ENCODE assay signal across 1 cellular context in the genomic region with DNA sequence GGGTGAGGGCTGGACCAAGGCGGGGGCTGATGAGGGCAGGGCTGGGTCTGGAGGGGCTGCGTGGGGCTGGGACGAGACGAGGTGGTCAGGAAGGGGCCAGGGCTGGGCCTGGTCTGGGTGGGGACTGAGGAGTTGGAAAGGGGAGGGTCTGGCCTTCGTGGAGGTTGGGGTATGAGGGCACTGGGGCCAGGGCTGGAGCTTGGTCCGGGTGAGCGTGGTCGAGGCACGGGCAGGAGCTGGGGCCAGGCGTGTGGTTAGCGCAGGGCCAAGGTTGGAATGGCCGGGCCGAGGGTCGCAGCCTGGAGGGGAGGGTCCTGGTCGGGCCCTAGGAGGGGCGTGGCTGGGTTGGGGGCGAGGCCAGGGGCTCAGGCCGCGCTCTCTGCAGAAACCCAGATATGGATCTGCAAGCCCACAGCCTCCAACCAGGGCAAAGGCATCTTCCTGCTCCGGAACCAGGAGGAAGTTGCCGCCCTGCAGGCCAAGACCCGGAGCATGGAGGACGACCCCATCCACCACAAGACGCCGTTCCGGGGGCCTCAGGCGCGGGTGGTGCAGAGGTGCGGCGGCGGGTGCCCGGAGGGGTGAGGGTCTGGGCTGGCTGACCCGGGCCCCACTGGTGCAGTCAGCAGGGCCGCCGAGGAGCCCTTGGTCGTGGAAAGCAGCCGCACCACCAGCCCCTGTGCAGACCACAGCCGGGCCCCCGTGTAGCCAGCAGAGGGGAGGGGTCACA.
TF ChIP-seq lines count a peak whose summit lies in the region.

No MANE protein-coding gene starts in this region.

TF ChIP-seq in H1, 55 proteins besides CTCF, POLR2A, EP300 and RAD21:
- TF ChIP-seq ZNF274 (IDR thresholded peaks at IDR 0.05; ENCODE audit: borderline replicate concordance, extremely low read depth, low read length) (no peak), MAFK (IDR thresholded peaks at IDR 0.05; ENCODE audit: low read depth, low read length) (no peak), CREB1 (IDR thresholded peaks at IDR 0.05) (no peak), EZH2 (IDR thresholded peaks at IDR 0.05; ENCODE audit: low read depth, low read length, severe bottlenecking) (no peak), CEBPB (IDR thresholded peaks at IDR 0.05; ENCODE audit: low read depth, low read length) (no peak), GTF2F1 (IDR thresholded peaks at IDR 0.05; ENCODE audit: borderline replicate concordance, low read depth, low read length) (no peak)
- TF ChIP-seq, protein P1, sequence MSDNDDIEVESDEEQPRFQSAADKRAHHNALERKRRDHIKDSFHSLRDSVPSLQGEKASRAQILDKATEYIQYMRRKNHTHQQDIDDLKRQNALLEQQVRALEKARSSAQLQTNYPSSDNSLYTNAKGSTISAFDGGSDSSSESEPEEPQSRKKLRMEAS (IDR thresholded peaks at IDR 0.05): no peak
TF ChIP-seq in H1: peak in this region for 0.
